Comparison of ENCODE assay signal across 7 cellular contexts in genomic region chr12:56143870-56144269, GRCh38. TPM values are rescaled to one million over a fixed set of nuclear protein-coding genes. Genes with fewer than 3 reads are reported as not detected.
DNase-seq lines count a peak whose midpoint lies in the region; ATAC-seq and TF ChIP-seq lines count a peak whose summit lies in the region.
"Had no signal": no experiment of that assay in that cellular context is flagged by ENCODE, and none has a peak within 500 bp of the region (broad histone marks: within the 10 kb centered on the region; RNA-seq: fewer than 3 reads in every experiment).

No MANE protein-coding gene starts in this region.

- peak; percentile 77 for ATAC-seq in mucosa of descending colon
- ATAC-seq in HG03571 (IDR thresholded peaks at IDR 0.05; ENCODE audit: unreplicated experiment) = no peak

- DNase-seq in CD14-positive monocyte (ENCODE audit: low spot score) (no peak), mucosa of descending colon (peak in 2 of 3 donors; percentile 63), NCI-H146 (lab: John Stamatoyannopoulos, UW) (no peak), DMS53 treated with DMSO at 0.1 percent for 48 hours (lab: John Stamatoyannopoulos, UW; ENCODE audit: unreplicated experiment) (no peak)
- DNase-seq in activated naive CD8-positive, alpha-beta T cell treated with anti-CD3 and anti-CD28 coated beads for 36 hours = no peak
- DNase-seq: NCI-H187 had no signal

- peak overlapping the region; percentile 27 to 35 for H3K4me3 Mint-ChIP-seq in CD14-positive monocyte
- no peak overlapping the region for H3K4me3 Mint-ChIP-seq in activated naive CD8-positive, alpha-beta T cell treated with anti-CD3 and anti-CD28 coated beads for 36 hours

- peaks cover 52 to 60% of the 10 kb centered on the region in 2 donors for H3K36me3 Mint-ChIP-seq in CD14-positive monocyte
- H3K36me3 Mint-ChIP-seq in activated naive CD8-positive, alpha-beta T cell treated with anti-CD3 and anti-CD28 coated beads for 36 hours = peaks cover 53% of the 10 kb centered on the region

- H3K9me3 Mint-ChIP-seq in CD14-positive monocyte = peaks cover 0 to 2% (median 0%) of the 10 kb centered on the region in 7 donors
- no peaks in the 10 kb centered on the region for H3K9me3 Mint-ChIP-seq in activated naive CD8-positive, alpha-beta T cell treated with anti-CD3 and anti-CD28 coated beads for 36 hours

- peak overlapping the region in 6 of 7 donors; percentile 52 to 87 (median 84) for H3K27ac Mint-ChIP-seq in CD14-positive monocyte
- H3K27ac Mint-ChIP-seq in activated naive CD8-positive, alpha-beta T cell treated with anti-CD3 and anti-CD28 coated beads for 36 hours = peak overlapping the region; percentile 78

- H3K4me1 ChIP-seq in mucosa of descending colon (ENCODE audit: low read depth) = peaks cover 14% of the 10 kb centered on the region

- intact Hi-C loops in CD14-positive monocyte (cut with micrococcal nuclease) = no loop called here
- intact Hi-C loops in mucosa of descending colon (cut with DNase I, micrococcal nuclease) = no loop called here

- H3K4me3 ChIP-seq in mucosa of descending colon = no peak overlapping the region

- H3K27me3 Mint-ChIP-seq in CD14-positive monocyte (ENCODE audit: low read depth in 3 of 3) = peaks cover 0 to 2% (median 0%) of the 10 kb centered on the region in 3 donors
- no peaks in the 10 kb centered on the region for H3K27me3 Mint-ChIP-seq in activated naive CD8-positive, alpha-beta T cell treated with anti-CD3 and anti-CD28 coated beads for 36 hours

- TF ChIP-seq CTCF in CD14-positive monocyte (IDR thresholded peaks at IDR 0.05) (no peak), mucosa of descending colon (IDR thresholded peaks at IDR 0.05) (no peak)

- H3K4me1 Mint-ChIP-seq in CD14-positive monocyte = peaks cover 29% of the 10 kb centered on the region
- H3K4me1 Mint-ChIP-seq in activated naive CD8-positive, alpha-beta T cell treated with anti-CD3 and anti-CD28 coated beads for 36 hours = peaks cover 25% of the 10 kb centered on the region

- H3K9me3 ChIP-seq in mucosa of descending colon = no peaks in the 10 kb centered on the region

- H3K36me3 ChIP-seq in mucosa of descending colon (ENCODE audit: low read depth) = no peaks in the 10 kb centered on the region

RNA-seq across cellular contexts. Expression of gene MYL6B, which starts 8.5 kb away (rescaled TPM):
- 1 to 10 TPM; 4.1 to 4.3 TPM for polyA plus RNA-seq in CD14-positive monocyte
- total RNA-seq in activated naive CD8-positive, alpha-beta T cell treated with anti-CD3 and anti-CD28 coated beads for 36 hours = 10 to 100 TPM; 67.9 to 76.2 TPM
- total RNA-seq in mucosa of descending colon = 10 to 100 TPM; 13.0 to 39.8 (median 22.7) TPM

RNA-seq across cellular contexts. Expression of gene MYL6, which starts 14.3 kb away (rescaled TPM):
- 1,000 to 10,000 TPM; 3,189 to 3,939 TPM for polyA plus RNA-seq in CD14-positive monocyte
- 100 to 1,000 TPM; 751 to 777 TPM for total RNA-seq in activated naive CD8-positive, alpha-beta T cell treated with anti-CD3 and anti-CD28 coated beads for 36 hours
- 1,000 to 10,000 TPM; 1,884 to 3,185 (median 1,894) TPM for total RNA-seq in mucosa of descending colon

RNA-seq across cellular contexts. Expression of gene ESYT1, which starts 15.8 kb away (rescaled TPM):
- polyA plus RNA-seq in CD14-positive monocyte = 10 to 100 TPM; 74.2 to 81.1 TPM
- total RNA-seq in activated naive CD8-positive, alpha-beta T cell treated with anti-CD3 and anti-CD28 coated beads for 36 hours = 100 to 1,000 TPM; 153 to 155 TPM
- total RNA-seq in mucosa of descending colon = 10 to 100 TPM; 44.9 to 75.7 (median 52.0) TPM

RNA-seq across cellular contexts. Expression of gene ZC3H10, which starts 25.8 kb away (rescaled TPM):
- 1 to 10 TPM; 1.7 to 1.8 TPM for polyA plus RNA-seq in CD14-positive monocyte
- total RNA-seq in activated naive CD8-positive, alpha-beta T cell treated with anti-CD3 and anti-CD28 coated beads for 36 hours = 1 to 10 TPM; 6.9 to 7.2 TPM
- 10 to 100 TPM in 1 of 3 donors, 1 to 10 TPM in 2; 5.0 to 11.8 (median 5.4) TPM for total RNA-seq in mucosa of descending colon

RNA-seq across cellular contexts. Expression of gene RPL41, which starts 27.4 kb away (rescaled TPM):
- polyA plus RNA-seq in CD14-positive monocyte = 1,000 to 10,000 TPM; 2,986 to 3,308 TPM
- total RNA-seq in activated naive CD8-positive, alpha-beta T cell treated with anti-CD3 and anti-CD28 coated beads for 36 hours = 1,000 to 10,000 TPM; 5,444 to 5,630 TPM
- 1,000 to 10,000 TPM; 2,763 to 3,198 (median 3,152) TPM for total RNA-seq in mucosa of descending colon

Comparison
In these comparisons a context has a peak if more than half of its experiments do, and no peak if none do; other contexts are left out.
1. DNase-seq: peak in mucosa of descending colon (2 of 3); none in CD14-positive monocyte (single experiment), activated naive CD8-positive, alpha-beta T cell treated with anti-CD3 and anti-CD28 coated beads for 36 hours (single experiment), NCI-H146 (single experiment) and DMS53 treated with DMSO at 0.1 percent for 48 hours (single experiment).